ENCODE assay signal across 2 cellular contexts in the genomic region with DNA sequence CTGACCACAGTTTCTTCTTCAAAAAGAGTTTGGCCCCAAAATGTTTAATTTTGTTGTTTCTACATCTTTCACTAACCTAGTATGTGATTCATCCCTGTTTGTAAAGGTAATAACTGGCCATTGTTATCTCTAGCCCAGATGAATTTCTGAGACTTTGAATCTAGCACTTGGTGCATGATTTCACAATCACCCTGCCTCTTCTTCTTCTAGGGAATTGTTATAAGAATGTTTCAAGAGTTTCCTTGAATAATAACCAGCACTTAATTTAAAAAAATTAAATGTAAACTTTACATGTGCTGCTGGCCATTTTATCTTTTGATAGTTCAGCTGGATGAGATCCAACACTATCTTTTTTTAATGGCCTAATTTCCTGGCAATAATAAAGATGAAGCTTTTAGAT.
TF ChIP-seq lines count a peak whose summit lies in the region.

No MANE protein-coding gene starts in this region.

TF ChIP-seq in SK-N-SH, 30 proteins besides CTCF, POLR2A, EP300 and RAD21:
- TF ChIP-seq USF2 (IDR thresholded peaks at IDR 0.05; ENCODE audit: borderline replicate concordance, low read depth, low read length) (no peak), GATA2 (CRISPR knock-in tag; IDR thresholded peaks at IDR 0.05) (0 out of 2 replicates have a peak, but pooled peaks have one; percentile 10)
TF ChIP-seq in SK-N-SH: peak in this region for 1.

TF ChIP-seq in H1, 55 proteins besides CTCF, POLR2A, EP300 and RAD21:
- TF ChIP-seq CEBPB (IDR thresholded peaks at IDR 0.05; ENCODE audit: low read depth, low read length) (peak; percentile 49; the same call in 1 of the 2 replicates), SUZ12 (IDR thresholded peaks at IDR 0.05; ENCODE audit: low read length) (no peak)
